ENCODE assay signal across 17 cellular contexts in the genomic region with DNA sequence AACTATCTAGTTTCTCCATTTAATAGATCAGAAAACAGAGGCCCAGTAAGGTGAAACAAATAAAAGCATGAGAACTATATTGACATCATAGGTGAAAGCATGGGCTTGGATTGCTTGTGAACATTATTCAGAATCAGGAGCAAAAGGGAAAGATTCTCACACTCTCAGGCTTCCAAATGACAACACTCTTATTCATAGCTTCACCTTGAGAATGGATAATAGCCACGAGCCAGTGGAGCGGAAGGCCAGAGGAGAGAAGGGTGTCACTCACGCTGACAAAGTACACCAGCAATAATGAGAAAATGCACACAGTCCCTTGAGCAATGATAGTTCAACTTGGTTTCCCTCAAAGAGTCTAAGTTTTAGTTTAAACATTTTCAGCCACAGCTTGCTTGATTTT.
DNase-seq lines count a peak whose midpoint lies in the region; ATAC-seq and TF ChIP-seq lines count a peak whose summit lies in the region.
"Had no signal": no experiment of that assay in that cellular context is flagged by ENCODE, and none has a peak within 500 bp of the region (broad histone marks: within the 10 kb centered on the region; RNA-seq: fewer than 3 reads in every experiment).

No MANE protein-coding gene starts in this region.

- peaks cover 0 to 9% (median 0%) of the 10 kb centered on the region in 5 donors for H3K27me3 Mint-ChIP-seq in naive thymus-derived CD8-positive, alpha-beta T cell
- no peaks in the 10 kb centered on the region for H3K27me3 Mint-ChIP-seq in effector memory CD8-positive, alpha-beta T cell

- H3K4me3 Mint-ChIP-seq in naive thymus-derived CD8-positive, alpha-beta T cell = no peak overlapping the region
- H3K4me3 Mint-ChIP-seq in effector memory CD8-positive, alpha-beta T cell = no peak overlapping the region
- H3K4me3 Mint-ChIP-seq: CD14-positive monocyte; CD4-positive, alpha-beta memory T cell had no signal

- no peak for ATAC-seq in naive thymus-derived CD8-positive, alpha-beta T cell
- no peak for ATAC-seq in effector memory CD8-positive, alpha-beta T cell (replicated peaks)
- ATAC-seq in HG02938 (IDR thresholded peaks at IDR 0.05; ENCODE audit: unreplicated experiment) = no peak
- ATAC-seq: HCT116 had no signal

- DNase-seq in GM12865 (ENCODE audit: low read depth) = peak; percentile 11
- DNase-seq in epithelial cell of proximal tubule (ENCODE audit: low read depth) = peak; percentile 74
- DNase-seq in kidney tubule cell (ENCODE audit: low spot score) = peak; percentile 82
- DNase-seq in renal cortical epithelial cell (ENCODE audit: low read depth) = peak; percentile 78
- DNase-seq in naive thymus-derived CD8-positive, alpha-beta T cell = no peak
- DNase-seq in effector memory CD8-positive, alpha-beta T cell = no peak
- DNase-seq: 8988T; Calu3; CD4-positive, alpha-beta memory T cell; DMS79 treated with DMSO at 0.1 percent for 48 hours; GF-D8; GOT3; H7 had no signal

- POLR2A ChIA-PET in naive thymus-derived CD8-positive, alpha-beta T cell (lab: Charles Lee) = no interaction called here

- H3K4me3 ChIP-seq in GM12865 (ENCODE audit: low read depth, low read length) (no peak overlapping the region), epithelial cell of proximal tubule (ENCODE audit: low read depth, low read length) (no peak overlapping the region)
- H3K4me3 ChIP-seq: BLaER1 had no signal

- H3K36me3 Mint-ChIP-seq in naive thymus-derived CD8-positive, alpha-beta T cell = peaks cover 0 to 6% (median 0%) of the 10 kb centered on the region in 3 donors
- no peaks in the 10 kb centered on the region for H3K36me3 Mint-ChIP-seq in effector memory CD8-positive, alpha-beta T cell (ENCODE audit: insufficient read depth)
- H3K36me3 Mint-ChIP-seq: CD14-positive monocyte; CD4-positive, alpha-beta memory T cell had no signal

- H3K4me1 Mint-ChIP-seq in naive thymus-derived CD8-positive, alpha-beta T cell = no peaks in the 10 kb centered on the region
- no peaks in the 10 kb centered on the region for H3K4me1 Mint-ChIP-seq in effector memory CD8-positive, alpha-beta T cell (ENCODE audit: low read depth in 2 of 2)
- H3K4me1 Mint-ChIP-seq: CD14-positive monocyte; CD4-positive, alpha-beta memory T cell had no signal

- no peak overlapping the region for H3K27ac Mint-ChIP-seq in naive thymus-derived CD8-positive, alpha-beta T cell
- H3K27ac Mint-ChIP-seq in effector memory CD8-positive, alpha-beta T cell = no peak overlapping the region
- H3K27ac Mint-ChIP-seq: CD4-positive, alpha-beta memory T cell had no signal

- TF ChIP-seq CTCF in GM12865 (IDR thresholded peaks at IDR 0.05; ENCODE audit: insufficient read depth, low read depth, low read length, missing control alignments) = no peak
- no peak for TF ChIP-seq CTCF in epithelial cell of proximal tubule (conservative IDR thresholded peaks at IDR 0.05; ENCODE audit: low read depth, low read length)

- peaks cover 0 to 22% (median 7%) of the 10 kb centered on the region in 9 donors for H3K9me3 Mint-ChIP-seq in naive thymus-derived CD8-positive, alpha-beta T cell
- H3K9me3 Mint-ChIP-seq in effector memory CD8-positive, alpha-beta T cell = peaks cover 0 to 2% of the 10 kb centered on the region in 2 donors

Comparison
In these comparisons a context has a peak if more than half of its experiments do, and no peak if none do; other contexts are left out.
1. DNase-seq: peak in GM12865 (single experiment), epithelial cell of proximal tubule (single experiment), kidney tubule cell (single experiment) and renal cortical epithelial cell (single experiment); none in naive thymus-derived CD8-positive, alpha-beta T cell (0 of 10) and effector memory CD8-positive, alpha-beta T cell (0 of 3).